ENCODE assay signal across 21 cellular contexts in the genomic region with DNA sequence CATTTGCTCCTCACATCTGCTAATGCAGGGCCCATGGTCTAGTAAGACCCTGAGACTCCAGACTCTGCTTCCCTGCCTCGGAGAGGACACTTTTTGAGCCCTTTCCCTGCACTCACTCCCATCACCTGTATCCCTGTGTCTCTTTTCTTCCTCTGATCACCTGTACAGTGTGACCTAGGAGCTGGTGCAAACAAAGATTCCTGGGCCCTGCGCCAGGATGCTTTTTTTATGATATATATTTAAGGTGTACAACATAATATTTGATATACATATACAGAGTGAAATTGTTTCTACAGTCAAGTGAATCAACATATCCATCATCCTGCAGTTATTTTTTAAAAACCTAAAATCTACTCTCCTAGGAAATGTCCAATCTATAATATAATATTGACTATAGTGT.
"Had no signal": no experiment of that assay in that cellular context is flagged by ENCODE, and none has a peak within 500 bp of the region (broad histone marks: within the 10 kb centered on the region; RNA-seq: fewer than 3 reads in every experiment).

No MANE protein-coding gene starts in this region.

- H3K27ac ChIP-seq: coronary artery, epithelial cell of prostate, foreskin keratinocyte, gastroesophageal sphincter, heart left ventricle, hepatocyte, lower lobe of right lung had no signal

- H3K27me3 ChIP-seq: gastroesophageal sphincter had no signal

- H3K36me3 ChIP-seq: gastroesophageal sphincter, heart left ventricle, lower lobe of right lung had no signal

- H3K9me3 ChIP-seq: gastroesophageal sphincter, heart left ventricle, lower lobe of right lung had no signal

- H3K4me3 ChIP-seq: coronary artery, gastroesophageal sphincter, heart left ventricle, hepatocyte, lower lobe of right lung had no signal

- DNase-seq: effector CD8-positive, alpha-beta T cell; effector memory CD8-positive, alpha-beta T cell; endodermal cell; erythroblast; foreskin keratinocyte; heart left ventricle; hypothalamus; immature natural killer cell; islet precursor cell; left cardiac atrium; left ventricle myocardium superior; lower lobe of right lung; mesenchymal stem cell; naive thymus-derived CD4-positive, alpha-beta T cell; natural killer cell had no signal

- H3K4me1 ChIP-seq: foreskin keratinocyte, gastroesophageal sphincter, lower lobe of right lung had no signal

- ATAC-seq: effector memory CD8-positive, alpha-beta T cell; esophagus mucosa; foreskin keratinocyte; gastroesophageal sphincter; heart left ventricle; left cardiac atrium; left lobe of liver; left ventricle myocardium superior; lower lobe of right lung; naive thymus-derived CD4-positive, alpha-beta T cell; natural killer cell had no signal
